Comparison of ENCODE assay signal across 18 cellular contexts in genomic region chr9:87443006-87443405, GRCh38.
"Had no signal": no experiment of that assay in that cellular context is flagged by ENCODE, and none has a peak within 500 bp of the region (broad histone marks: within the 10 kb centered on the region; RNA-seq: fewer than 3 reads in every experiment).

No MANE protein-coding gene starts in this region.

- DNase-seq: stimulated activated CD4-positive, alpha-beta T cell treated with anti-CD3 and anti-CD28 coated beads, Interleukin-2, amount 100 ng/mL, for 48 hours; stimulated activated CD4-positive, alpha-beta T cell treated with anti-CD3 and anti-CD28 coated beads, Interleukin-4, amount 100 ng/mL, for 1 hour; stimulated activated CD4-positive, alpha-beta T cell treated with anti-CD3 and anti-CD28 coated beads, Interleukin-4, amount 100 ng/mL, for 24 hours; stimulated activated CD4-positive, alpha-beta T cell treated with anti-CD3 and anti-CD28 coated beads, Interleukin-4, amount 100 ng/mL, for 4 hours; stimulated activated CD8-positive, alpha-beta memory T cell treated with anti-CD3 and anti-CD28 coated beads, Interleukin-4, amount 100 ng/mL, for 48 hours; stimulated activated naive B cell treated with anti-CD40 and anti-IgM and Interleukin-4, amounts not matched to agents 10 μg/mL and 1 μg/mL and 100 μg/mL, for 72 hours; stimulated activated naive CD4-positive, alpha-beta T cell; stimulated activated naive CD4-positive, alpha-beta T cell treated with Interleukin-2 at 50 U/mL for 16 hours; stimulated activated naive CD8-positive, alpha-beta T cell treated with anti-CD3 and anti-CD28 coated beads, Interleukin-15, amount 100 ng/mL, for 72 hours; stimulated activated naive CD8-positive, alpha-beta T cell treated with anti-CD3 and anti-CD28 coated beads, Interleukin-15, Interleukin-2, amounts not matched to agents 100 U/mL and 50 U/mL, for 24 hours; stomach; testis; thyroid gland; tibial artery; transverse colon; upper lobe of left lung; upper lobe of right lung; uterus had no signal
